13 cellular contexts compared by ENCODE assay signal in the genomic region with DNA sequence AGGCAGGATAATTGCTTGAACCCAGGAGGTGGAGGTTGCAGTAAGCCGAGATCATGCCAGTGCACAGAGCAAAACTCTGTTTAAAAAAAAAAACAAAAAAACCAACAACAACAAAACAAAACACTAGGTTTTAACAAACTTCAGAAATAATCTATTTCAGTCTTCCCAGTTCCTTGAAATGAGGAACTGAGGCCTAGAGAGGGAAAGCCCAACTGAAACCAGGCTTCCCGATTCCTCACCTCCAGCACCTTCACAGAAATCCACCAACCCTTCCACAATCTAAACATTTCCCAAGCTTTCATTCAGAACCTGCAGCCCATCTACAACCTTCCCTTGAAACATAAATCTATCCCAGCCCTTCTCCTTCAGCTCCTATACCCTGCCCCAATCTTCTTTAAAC. TPM values are rescaled to one million over a fixed set of nuclear protein-coding genes. Genes with fewer than 3 reads are reported as not detected.
DNase-seq lines count a peak whose midpoint lies in the region; ATAC-seq and TF ChIP-seq lines count a peak whose summit lies in the region.
"Had no signal": no experiment of that assay in that cellular context is flagged by ENCODE, and none has a peak within 500 bp of the region (broad histone marks: within the 10 kb centered on the region; RNA-seq: fewer than 3 reads in every experiment).

No MANE protein-coding gene starts in this region.

- no peaks in the 10 kb centered on the region for H3K9me3 Mint-ChIP-seq in activated CD4-positive, alpha-beta T cell treated with anti-CD3 and anti-CD28 coated beads, Interleukin-2, amount 10 ng/mL, durations not matched to agents 7 days and 5 days
- H3K9me3 Mint-ChIP-seq in central memory CD8-positive, alpha-beta T cell, result no peaks in the 10 kb centered on the region
- no peaks in the 10 kb centered on the region for H3K9me3 Mint-ChIP-seq in progenitor cell of endocrine pancreas (ENCODE audit: low read depth)
- H3K9me3 Mint-ChIP-seq: nephron had no signal

- TF ChIP-seq CTCF in progenitor cell of endocrine pancreas (IDR thresholded peaks at IDR 0.05; ENCODE audit: unreplicated experiment), result no peak

- H3K27ac Mint-ChIP-seq in activated CD4-positive, alpha-beta T cell treated with anti-CD3 and anti-CD28 coated beads, Interleukin-2, amount 10 ng/mL, durations not matched to agents 7 days and 5 days, result peak overlapping the region; percentile 89
- H3K27ac Mint-ChIP-seq in central memory CD8-positive, alpha-beta T cell (ENCODE audit: low read depth), result peak overlapping the region; percentile 79
- peak overlapping the region; percentile 63 for H3K27ac Mint-ChIP-seq in progenitor cell of endocrine pancreas

- no peak for ATAC-seq in central memory CD8-positive, alpha-beta T cell (replicated peaks; ENCODE audit: extremely low read depth, poor library complexity, severe bottlenecking)
- ATAC-seq in GM18867 (IDR thresholded peaks at IDR 0.05; ENCODE audit: unreplicated experiment), result no peak

- H3K4me3 Mint-ChIP-seq in activated CD4-positive, alpha-beta T cell treated with anti-CD3 and anti-CD28 coated beads, Interleukin-2, amount 10 ng/mL, durations not matched to agents 7 days and 5 days, result peak overlapping the region; percentile 80
- peak overlapping the region; percentile 99 for H3K4me3 Mint-ChIP-seq in central memory CD8-positive, alpha-beta T cell
- H3K4me3 Mint-ChIP-seq in progenitor cell of endocrine pancreas (ENCODE audit: low read depth), result no peak overlapping the region
- H3K4me3 Mint-ChIP-seq: nephron had no signal

- POLR2A ChIA-PET in activated CD4-positive, alpha-beta T cell treated with anti-CD3 and anti-CD28 coated beads, Interleukin-2, amount 10 ng/mL, durations not matched to agents 7 days and 5 days (lab: Charles Lee), result interaction anchor here (0.6 to 1.6 kb wide), 5 partner anchors 9 to 38 kb away, joined by 3 to 12 read pairs (median 4); a partner anchor contains a TSS

- no peak for DNase-seq in activated CD4-positive, alpha-beta T cell treated with anti-CD3 and anti-CD28 coated beads, Interleukin-2, amount 10 ng/mL, durations not matched to agents 7 days and 5 days
- DNase-seq in activated CD4-positive, alpha-beta T cell treated with anti-CD3 and anti-CD28 coated beads for 48 hours, result no peak
- DNase-seq in MV-4-11 (lab: John Stamatoyannopoulos, UW), result peak; percentile 32
- no peak for DNase-seq in central memory CD8-positive, alpha-beta T cell (ENCODE audit: low spot score in 2 of 2)
- DNase-seq in progenitor cell of endocrine pancreas (ENCODE audit: low spot score, unreplicated experiment), result no peak
- no peak for DNase-seq in NCI-H2227 (lab: John Stamatoyannopoulos, UW; ENCODE audit: unreplicated experiment)
- DNase-seq in DMS79 treated with DMSO at 0.1 percent for 48 hours (lab: John Stamatoyannopoulos, UW), result no peak

- H3K4me1 Mint-ChIP-seq in activated CD4-positive, alpha-beta T cell treated with anti-CD3 and anti-CD28 coated beads, Interleukin-2, amount 10 ng/mL, durations not matched to agents 7 days and 5 days, result peaks cover 64% of the 10 kb centered on the region
- peaks cover 69% of the 10 kb centered on the region for H3K4me1 Mint-ChIP-seq in central memory CD8-positive, alpha-beta T cell
- peaks cover 7% of the 10 kb centered on the region for H3K4me1 Mint-ChIP-seq in progenitor cell of endocrine pancreas (ENCODE audit: low read depth)

- no peaks in the 10 kb centered on the region for H3K27me3 Mint-ChIP-seq in activated CD4-positive, alpha-beta T cell treated with anti-CD3 and anti-CD28 coated beads, Interleukin-2, amount 10 ng/mL, durations not matched to agents 7 days and 5 days
- H3K27me3 Mint-ChIP-seq in central memory CD8-positive, alpha-beta T cell, result no peaks in the 10 kb centered on the region
- H3K27me3 Mint-ChIP-seq in progenitor cell of endocrine pancreas, result no peaks in the 10 kb centered on the region

- H3K36me3 Mint-ChIP-seq in activated CD4-positive, alpha-beta T cell treated with anti-CD3 and anti-CD28 coated beads, Interleukin-2, amount 10 ng/mL, durations not matched to agents 7 days and 5 days (ENCODE audit: low read depth), result peaks cover 34% of the 10 kb centered on the region
- peaks cover 27% of the 10 kb centered on the region for H3K36me3 Mint-ChIP-seq in central memory CD8-positive, alpha-beta T cell (ENCODE audit: insufficient read depth)
- H3K36me3 Mint-ChIP-seq in progenitor cell of endocrine pancreas (ENCODE audit: insufficient read depth), result peaks cover 4% of the 10 kb centered on the region

- CTCF ChIA-PET in activated CD4-positive, alpha-beta T cell treated with anti-CD3 and anti-CD28 coated beads, Interleukin-2, amount 10 ng/mL, durations not matched to agents 7 days and 5 days (lab: Charles Lee), result interaction anchor here (0.6 to 21.1 kb wide), 13 partner anchors 9 to 276 kb away, joined by 3 to 442 read pairs (median 4); a partner anchor contains a TSS

RNA-seq across cellular contexts. Expression of a gene that starts 0.6 kb away (rescaled TPM):
- total RNA-seq in activated CD4-positive, alpha-beta T cell treated with anti-CD3 and anti-CD28 coated beads, Interleukin-2, amount 10 ng/mL, durations not matched to agents 7 days and 5 days, result 1,000 to 10,000 TPM; 1,663 to 1,924 TPM
- total RNA-seq in progenitor cell of endocrine pancreas, result 0.89 and 1.8 TPM in 2 replicates
- total RNA-seq: chondrocyte, fibroblast of lung, LHCN-M2 had no signal

RNA-seq across cellular contexts. Expression of a gene that starts 10.7 kb away (rescaled TPM):
- total RNA-seq in activated CD4-positive, alpha-beta T cell treated with anti-CD3 and anti-CD28 coated beads, Interleukin-2, amount 10 ng/mL, durations not matched to agents 7 days and 5 days, result 10 to 100 TPM; 48.6 to 51.3 TPM
- 47.8 and 48.9 TPM in 2 replicates for total RNA-seq in progenitor cell of endocrine pancreas

RNA-seq across cellular contexts. Expression of a gene that starts 36.8 kb away (rescaled TPM):
- 1 to 10 TPM; 2.2 to 2.6 TPM for total RNA-seq in activated CD4-positive, alpha-beta T cell treated with anti-CD3 and anti-CD28 coated beads, Interleukin-2, amount 10 ng/mL, durations not matched to agents 7 days and 5 days
- 13.8 and 19.3 TPM in 2 replicates for total RNA-seq in progenitor cell of endocrine pancreas
- total RNA-seq: chondrocyte, fibroblast of lung, LHCN-M2 had no signal

RNA-seq across cellular contexts. Expression of a gene that starts 37.3 kb away (rescaled TPM):
- total RNA-seq in activated CD4-positive, alpha-beta T cell treated with anti-CD3 and anti-CD28 coated beads, Interleukin-2, amount 10 ng/mL, durations not matched to agents 7 days and 5 days, result 100 to 1,000 TPM; 606 to 707 TPM
- total RNA-seq in progenitor cell of endocrine pancreas, result 63.8 and 66.6 TPM in 2 replicates

RNA-seq across cellular contexts. Expression of a gene that starts 55.4 kb away (rescaled TPM):
- under 1 TPM in 1 of 2 experiments, not detected in 1; 0.17 TPM for total RNA-seq in activated CD4-positive, alpha-beta T cell treated with anti-CD3 and anti-CD28 coated beads, Interleukin-2, amount 10 ng/mL, durations not matched to agents 7 days and 5 days
- total RNA-seq in progenitor cell of endocrine pancreas, result not detected in 2 replicates
- total RNA-seq: chondrocyte, fibroblast of lung, G401, LHCN-M2 had no signal

Comparison
In these comparisons a context has a peak if more than half of its experiments do, and no peak if none do; other contexts are left out.
1. RNA of a gene that starts 0.6 kb away (total RNA-seq): 1,663 to 1,924 TPM in activated CD4-positive, alpha-beta T cell treated with anti-CD3 and anti-CD28 coated beads, Interleukin-2, amount 10 ng/mL, durations not matched to agents 7 days and 5 days; 0.89 to 1.8 TPM in progenitor cell of endocrine pancreas; every median in the first group is over 100 times any median in the second.
2. Peak in every context shown above with its lines, with median percentiles within 50 percentile points of each other: H3K27ac Mint-ChIP-seq.